Comparison of ENCODE assay signal across 8 cellular contexts in the genomic region with DNA sequence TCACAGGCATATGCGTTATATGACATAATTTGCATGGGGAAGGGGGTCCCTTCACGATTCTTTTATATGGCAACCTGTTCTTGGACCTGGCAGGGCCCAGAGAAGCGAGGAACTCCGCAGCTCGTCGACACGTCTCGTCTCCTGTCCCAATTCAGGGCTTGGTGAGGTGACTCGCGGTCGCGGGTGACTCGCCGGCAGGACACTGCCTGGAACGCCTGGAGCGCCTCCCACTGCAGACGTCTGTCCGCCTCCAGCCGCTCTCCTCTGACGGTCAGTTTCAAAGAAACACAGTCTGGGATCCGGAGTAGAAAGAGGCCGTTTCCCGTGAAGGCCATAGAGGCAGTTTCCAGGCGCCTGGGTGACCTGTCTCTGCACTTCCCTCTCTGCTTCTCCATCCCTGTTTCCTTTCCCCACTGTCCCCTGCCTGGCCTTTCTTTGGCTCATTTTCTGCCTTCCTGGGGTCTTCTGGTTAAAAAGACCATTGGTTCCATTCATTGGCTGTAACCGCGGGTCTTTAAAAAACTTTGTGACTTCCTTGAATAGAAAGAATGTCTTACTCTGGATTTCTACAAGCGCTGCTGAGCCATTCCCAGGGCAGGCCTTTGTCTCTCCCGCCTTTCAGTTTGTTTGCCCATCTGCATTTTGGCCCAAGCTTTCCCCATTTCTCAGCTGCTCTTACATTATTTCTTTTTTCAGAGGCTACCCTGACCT. TPM values are rescaled to one million over a fixed set of nuclear protein-coding genes. Genes with fewer than 3 reads are reported as not detected.
A peak's percentile ranks its signal among the peaks of the same experiment; 100 is the strongest.
DNase-seq lines count a peak whose midpoint lies in the region; ATAC-seq and TF ChIP-seq lines count a peak whose summit lies in the region.

No MANE protein-coding gene starts in this region.

- no peaks in the 10 kb centered on the region for H3K9me3 ChIP-seq in upper lobe of right lung

- intact Hi-C loops in upper lobe of right lung (cut with DNase I) = no loop called here

- H3K27me3 Mint-ChIP-seq in activated T-cell treated with anti-CD3 and anti-CD28 coated beads, Interleukin-2, amount 50 U/mL, for 4 hours (ENCODE audit: low read depth) = no peaks in the 10 kb centered on the region

- peaks cover 44% of the 10 kb centered on the region for H3K4me1 ChIP-seq in upper lobe of right lung

- peak overlapping the region; percentile 85 for H3K4me3 ChIP-seq in upper lobe of right lung

- H3K9me3 Mint-ChIP-seq in activated T-cell treated with anti-CD3 and anti-CD28 coated beads, Interleukin-2, amount 50 U/mL, for 4 hours = no peaks in the 10 kb centered on the region

- TF ChIP-seq CTCF in upper lobe of right lung (IDR thresholded peaks at IDR 0.05) = no peak

- peak overlapping the region; percentile 86 for H3K4me3 Mint-ChIP-seq in activated T-cell treated with anti-CD3 and anti-CD28 coated beads, Interleukin-2, amount 50 U/mL, for 4 hours

- no peak for DNase-seq in activated T-cell treated with anti-CD3 and anti-CD28 coated beads, Interleukin-2, amount 50 U/mL, for 4 hours
- DNase-seq in activated T-cell treated with anti-CD3 and anti-CD28 coated beads for 4 hours (no peak), lung microvascular endothelial cell (ENCODE audit: low read depth in 2 of 2) (peak; percentile 30 to 75), upper lobe of right lung (peak; percentile 82), NCI-H2227 (lab: John Stamatoyannopoulos, UW; ENCODE audit: unreplicated experiment) (no peak), NOMO-1 treated with DMSO at 0.1 percent for 48 hours (lab: John Stamatoyannopoulos, UW; ENCODE audit: unreplicated experiment) (no peak), HPDE6-E6E7 (ENCODE audit: extremely low spot score) (no peak)

- peaks cover 30% of the 10 kb centered on the region for H3K36me3 ChIP-seq in upper lobe of right lung

- H3K27ac ChIP-seq in cingulate gyrus (ENCODE audit: low read depth, low read length) = peak overlapping the region; percentile 19
- H3K27ac ChIP-seq in upper lobe of right lung = peak overlapping the region; percentile 92

- H3K36me3 Mint-ChIP-seq in activated T-cell treated with anti-CD3 and anti-CD28 coated beads, Interleukin-2, amount 50 U/mL, for 4 hours (ENCODE audit: insufficient read depth) = peaks cover 29% of the 10 kb centered on the region

- ATAC-seq in activated T-cell treated with anti-CD3 and anti-CD28 coated beads, Interleukin-2, amount 50 U/mL, for 4 hours = no peak
- ATAC-seq in upper lobe of right lung = peak; percentile 1

- no peaks in the 10 kb centered on the region for H3K27me3 ChIP-seq in upper lobe of right lung

- peaks cover 84% of the 10 kb centered on the region for H3K4me1 Mint-ChIP-seq in activated T-cell treated with anti-CD3 and anti-CD28 coated beads, Interleukin-2, amount 50 U/mL, for 4 hours (ENCODE audit: low read depth)

RNA-seq across cellular contexts. Expression of gene UPP1, which starts 1.2 kb away (rescaled TPM):
- 10 to 100 TPM; 25.5 to 45.8 (median 45.1) TPM for total RNA-seq in activated T-cell treated with anti-CD3 and anti-CD28 coated beads, Interleukin-2, amount 50 U/mL, for 4 hours
- total RNA-seq in lung microvascular endothelial cell (7.9 and 8.1 TPM in 2 replicates), upper lobe of right lung (68.9 TPM)

RNA-seq across cellular contexts. Expression of gene C7orf57, which starts 54.9 kb away (rescaled TPM):
- under 1 TPM; 0.15 to 0.45 (median 0.16) TPM for total RNA-seq in activated T-cell treated with anti-CD3 and anti-CD28 coated beads, Interleukin-2, amount 50 U/mL, for 4 hours
- total RNA-seq in lung microvascular endothelial cell (not detected in 2 replicates), upper lobe of right lung (not detected)

Comparison
In these comparisons a context has a peak if more than half of its experiments do, and no peak if none do; other contexts are left out.
1. DNase-seq: peak in lung microvascular endothelial cell (2 of 2) and upper lobe of right lung (single experiment); none in activated T-cell treated with anti-CD3 and anti-CD28 coated beads, Interleukin-2, amount 50 U/mL, for 4 hours (single experiment), activated T-cell treated with anti-CD3 and anti-CD28 coated beads for 4 hours (single experiment), NCI-H2227 (single experiment), NOMO-1 treated with DMSO at 0.1 percent for 48 hours (single experiment) and HPDE6-E6E7 (single experiment).